Comparison of ENCODE assay signal across 13 cellular contexts in the genomic region with DNA sequence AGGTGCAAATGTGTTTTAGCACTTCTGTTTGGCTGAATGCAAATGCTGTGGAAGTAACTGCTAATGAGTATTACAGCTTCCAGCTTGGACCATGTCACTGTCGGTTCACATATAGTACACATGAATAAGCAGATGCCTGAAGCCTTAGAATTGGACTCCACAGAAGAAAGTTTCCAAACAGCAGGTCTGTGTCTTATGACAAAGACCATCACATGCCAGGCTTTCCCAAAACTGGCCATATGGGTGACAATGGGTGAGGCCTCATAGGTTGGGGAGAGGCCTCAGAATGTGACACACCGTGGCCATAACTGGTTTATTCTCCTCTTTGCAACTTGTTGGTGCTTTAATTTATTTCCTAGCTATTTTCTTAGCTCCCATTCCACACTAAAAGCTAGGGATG.
DNase-seq lines count a peak whose midpoint lies in the region; TF ChIP-seq lines count a peak whose summit lies in the region.
"Had no signal": no experiment of that assay in that cellular context is flagged by ENCODE, and none has a peak within 500 bp of the region (broad histone marks: within the 10 kb centered on the region; RNA-seq: fewer than 3 reads in every experiment).

No MANE protein-coding gene starts in this region.

- H3K4me1 Mint-ChIP-seq in HFFc6 (ENCODE audit: low read depth), result peaks cover 7% of the 10 kb centered on the region; the same call in 1 of the 2 replicates

- H3K27ac Mint-ChIP-seq in HFFc6, result no peak overlapping the region; the same call in 1 of the 2 replicates
- H3K27ac Mint-ChIP-seq: CD8-positive, alpha-beta T cell had no signal

- no peak for TF ChIP-seq POLR2A in breast epithelium (IDR thresholded peaks at IDR 0.05)

- H3K9me3 Mint-ChIP-seq in HFFc6, result peaks cover 8% of the 10 kb centered on the region

- H3K4me2 ChIP-seq in hepatocyte, result peak overlapping the region; percentile 67
- peak overlapping the region; percentile 72 for H3K4me2 ChIP-seq in skeletal muscle satellite cell (ENCODE audit: low read length)
- H3K4me2 ChIP-seq: BLaER1 had no signal

- no peak for DNase-seq in HFFc6
- peak; percentile 71 for DNase-seq in RPMI7951 (ENCODE audit: low read depth)
- DNase-seq in hepatocyte (ENCODE audit: low spot score), result no peak
- no peak for DNase-seq in breast epithelium (ENCODE audit: low spot score in 2 of 2)
- DNase-seq in NCI-H2227 (lab: John Stamatoyannopoulos, UW; ENCODE audit: unreplicated experiment), result no peak
- no peak for DNase-seq in SW 1271 (lab: John Stamatoyannopoulos, UW)
- DNase-seq: CD8-positive, alpha-beta T cell; NCI-H1694 treated with DMSO at 0.1 percent for 48 hours; NCI-H446 treated with DMSO at 0.1 percent for 48 hours had no signal

- no peaks in the 10 kb centered on the region for H3K27me3 Mint-ChIP-seq in HFFc6 (ENCODE audit: insufficient read depth)

- no peak overlapping the region for H2AFZ ChIP-seq in hepatocyte

- H3K36me3 ChIP-seq in hepatocyte (replicated peaks; ENCODE audit: insufficient read depth, low read depth) (no peaks in the 10 kb centered on the region), skeletal muscle satellite cell (ENCODE audit: insufficient read depth, low read length) (no peaks in the 10 kb centered on the region), breast epithelium (no peaks in the 10 kb centered on the region)
- H3K36me3 ChIP-seq: BLaER1, HAP-1 had no signal

- no peak overlapping the region for H3K9ac ChIP-seq in skeletal muscle satellite cell (ENCODE audit: low read depth, low read length)
- H3K9ac ChIP-seq: BLaER1 had no signal

- H3K9me2 ChIP-seq in hepatocyte (replicated peaks; ENCODE audit: insufficient read depth), result no peaks in the 10 kb centered on the region

- H3K4me3 ChIP-seq in hepatocyte (no peak overlapping the region), skeletal muscle satellite cell (ENCODE audit: low read length) (no peak overlapping the region), breast epithelium (no peak overlapping the region)
- H3K4me3 ChIP-seq: BLaER1, HAP-1 had no signal

- peaks cover 3% of the 10 kb centered on the region for H3K27me3 ChIP-seq in hepatocyte
- no peaks in the 10 kb centered on the region for H3K27me3 ChIP-seq in skeletal muscle satellite cell (ENCODE audit: control insufficient read depth, insufficient read depth, low read length)
- H3K27me3 ChIP-seq in breast epithelium, result no peaks in the 10 kb centered on the region
- H3K27me3 ChIP-seq: BLaER1 had no signal

- peaks cover 17% of the 10 kb centered on the region for H3K4me1 ChIP-seq in hepatocyte (ENCODE audit: insufficient read depth)
- peaks cover 4% of the 10 kb centered on the region for H3K4me1 ChIP-seq in skeletal muscle satellite cell (ENCODE audit: control insufficient read depth, insufficient read depth, low read length)
- no peaks in the 10 kb centered on the region for H3K4me1 ChIP-seq in breast epithelium
- H3K4me1 ChIP-seq: HAP-1 had no signal

- TF ChIP-seq CTCF in HFFc6 (IDR thresholded peaks at IDR 0.05) (no peak), hepatocyte (IDR thresholded peaks at IDR 0.05; ENCODE audit: poor library complexity) (no peak), breast epithelium (IDR thresholded peaks at IDR 0.05) (no peak)

- H3K4me3 Mint-ChIP-seq in HFFc6, result peak overlapping the region; percentile 69; the same call in 1 of the 2 replicates
- H3K4me3 Mint-ChIP-seq: CD8-positive, alpha-beta T cell had no signal

- H3K9me3 ChIP-seq in hepatocyte (ENCODE audit: low read depth) (no peaks in the 10 kb centered on the region), skeletal muscle satellite cell (replicated peaks; ENCODE audit: low read length) (no peaks in the 10 kb centered on the region), breast epithelium (peaks cover 0 to 9% of the 10 kb centered on the region in 2 donors)
- H3K9me3 ChIP-seq: HAP-1 had no signal

- no peaks in the 10 kb centered on the region for H3K79me2 ChIP-seq in hepatocyte

- 69% methylated on average over 2 of the region's 2 CpGs for WGBS in hepatocyte (ENCODE audit: low lambda C conversion rate, missing lambda C conversion rate)

- H3K27ac ChIP-seq in hepatocyte, result peak overlapping the region; percentile 43
- H3K27ac ChIP-seq in breast epithelium, result no peak overlapping the region
- H3K27ac ChIP-seq: BLaER1, HL-60 had no signal

- intact Hi-C loops in breast epithelium (cut with DNase I; ENCODE audit: low total_unique reads), result no loop called here

- H4K20me1 ChIP-seq in hepatocyte (ENCODE audit: insufficient read depth, poor library complexity, severe bottlenecking), result no peaks in the 10 kb centered on the region
- H4K20me1 ChIP-seq: BLaER1 had no signal

- 0 out of 2 replicates have a peak, but pooled peaks cover 9% of the 10 kb centered on the region for H3K36me3 Mint-ChIP-seq in HFFc6 (ENCODE audit: low read depth)
- H3K36me3 Mint-ChIP-seq: CD8-positive, alpha-beta T cell had no signal
